ENCODE assay signal across 14 cellular contexts in genomic region chr13:49446473-49446872, GRCh38. TPM values are rescaled to one million over a fixed set of nuclear protein-coding genes. Genes with fewer than 3 reads are reported as not detected.
DNase-seq lines count a peak whose midpoint lies in the region; ATAC-seq, FAIRE-seq and TF ChIP-seq lines count a peak whose summit lies in the region.
"Had no signal": no experiment of that assay in that cellular context is flagged by ENCODE, and none has a peak within 500 bp of the region (broad histone marks: within the 10 kb centered on the region; RNA-seq: fewer than 3 reads in every experiment).

No MANE protein-coding gene starts in this region.

- FAIRE-seq in GM12891 (lab: Jason Lieb, UNC), result peak; percentile 35

- peak overlapping the region; percentile 85 for H3K4me2 ChIP-seq in BLaER1

- ATAC-seq in naive B cell (ENCODE audit: low read depth in 2 of 2) (no peak), GM21515 (IDR thresholded peaks at IDR 0.05; ENCODE audit: unreplicated experiment) (no peak), HG03039 (IDR thresholded peaks at IDR 0.05; ENCODE audit: unreplicated experiment) (no peak), GM21786 (IDR thresholded peaks at IDR 0.05; ENCODE audit: unreplicated experiment) (no peak)

- no peaks in the 10 kb centered on the region for H3K36me3 ChIP-seq in BLaER1
- H3K36me3 ChIP-seq: thoracic aorta had no signal

- H3K4me3 Mint-ChIP-seq in activated CD4-positive, alpha-beta memory T cell treated with anti-CD3 and anti-CD28 coated beads, Interleukin-2, amount 10 ng/mL, durations not matched to agents 7 days and 5 days, result peak overlapping the region; percentile 67
- peak overlapping the region in 7 of 8 donors; percentile 70 to 90 (median 84) for H3K4me3 Mint-ChIP-seq in naive B cell

- H4K20me1 ChIP-seq in BLaER1, result no peaks in the 10 kb centered on the region

- TF ChIP-seq POLR2A in GM12891 (IDR thresholded peaks at IDR 0.05; ENCODE audit: low read depth, low read length), result no peak

- POLR2A ChIA-PET in activated CD4-positive, alpha-beta memory T cell treated with anti-CD3 and anti-CD28 coated beads, Interleukin-2, amount 10 ng/mL, durations not matched to agents 7 days and 5 days (lab: Charles Lee), result interaction anchor here (1.4 to 5.8 kb wide), 2 partner anchors 48 to 139 kb away, joined by 3 to 174 read pairs; partner anchors contain the start of genes PHF11 and RCBTB1

- CTCF ChIA-PET in activated CD4-positive, alpha-beta memory T cell treated with anti-CD3 and anti-CD28 coated beads, Interleukin-2, amount 10 ng/mL, durations not matched to agents 7 days and 5 days (lab: Charles Lee), result interaction anchor here (4.1 kb wide), 1 partner anchor 8 kb away, joined by 21 read pairs; no protein-coding TSS in a partner anchor

- no peaks in the 10 kb centered on the region for H3K9me3 ChIP-seq in BLaER1
- H3K9me3 ChIP-seq: thoracic aorta had no signal

- peaks cover 41% of the 10 kb centered on the region for H3K36me3 Mint-ChIP-seq in activated CD4-positive, alpha-beta memory T cell treated with anti-CD3 and anti-CD28 coated beads, Interleukin-2, amount 10 ng/mL, durations not matched to agents 7 days and 5 days (ENCODE audit: low read depth)
- peaks cover 5 to 18% of the 10 kb centered on the region in 2 donors for H3K36me3 Mint-ChIP-seq in naive B cell

- H3K27ac Mint-ChIP-seq in activated CD4-positive, alpha-beta memory T cell treated with anti-CD3 and anti-CD28 coated beads, Interleukin-2, amount 10 ng/mL, durations not matched to agents 7 days and 5 days, result peak overlapping the region; percentile 74
- peak overlapping the region; percentile 87 to 99 (median 96) for H3K27ac Mint-ChIP-seq in naive B cell

- H3K27ac ChIP-seq in BLaER1, result peak overlapping the region; percentile 47; the same call in 1 of the 2 replicates

- peaks cover 63% of the 10 kb centered on the region for H3K4me1 ChIP-seq in BLaER1

- H3K27me3 Mint-ChIP-seq in activated CD4-positive, alpha-beta memory T cell treated with anti-CD3 and anti-CD28 coated beads, Interleukin-2, amount 10 ng/mL, durations not matched to agents 7 days and 5 days, result no peaks in the 10 kb centered on the region
- H3K27me3 Mint-ChIP-seq in naive B cell, result no peaks in the 10 kb centered on the region

- H3K9ac ChIP-seq in BLaER1, result no peak overlapping the region

- peaks cover 69% of the 10 kb centered on the region for H3K4me1 Mint-ChIP-seq in activated CD4-positive, alpha-beta memory T cell treated with anti-CD3 and anti-CD28 coated beads, Interleukin-2, amount 10 ng/mL, durations not matched to agents 7 days and 5 days
- H3K4me1 Mint-ChIP-seq in naive B cell, result peaks cover 40 to 72% (median 40%) of the 10 kb centered on the region in 3 donors

- H3K4me3 ChIP-seq in BLaER1, result peak overlapping the region; percentile 79

- H3K27me3 ChIP-seq in BLaER1, result no peaks in the 10 kb centered on the region

- DNase-seq in GM12891 (ENCODE audit: insufficient read length, low spot score) (no peak), naive B cell (no peak)
- DNase-seq in activated CD4-positive, alpha-beta memory T cell treated with anti-CD3 and anti-CD28 coated beads, Interleukin-2, amount 10 ng/mL, durations not matched to agents 7 days and 5 days, result no peak
- DNase-seq in stimulated activated CD4-positive, alpha-beta T cell treated with anti-CD3 and anti-CD28 coated beads, Interleukin-1b, Interleukin-23, amount 100 ng/mL, for 48 hours, result no peak
- DNase-seq: central memory CD4-positive, alpha-beta T cell; COR-L47; NCI-H1048; NCI-H748 treated with DMSO at 0.1 percent for 48 hours; nucleus accumbens had no signal

- H3K9me3 Mint-ChIP-seq in activated CD4-positive, alpha-beta memory T cell treated with anti-CD3 and anti-CD28 coated beads, Interleukin-2, amount 10 ng/mL, durations not matched to agents 7 days and 5 days, result no peaks in the 10 kb centered on the region
- H3K9me3 Mint-ChIP-seq in naive B cell, result peaks cover 0 to 4% (median 0%) of the 10 kb centered on the region in 7 donors

TF ChIP-seq in GM12891, 5 proteins besides CTCF, POLR2A, EP300 and RAD21:
- TF ChIP-seq POU2F2 (IDR thresholded peaks at IDR 0.05; ENCODE audit: low read depth, low read length) (no peak), SPI1 (IDR thresholded peaks at IDR 0.05; ENCODE audit: low read depth, low read length) (no peak), POLR2AphosphoS5 (IDR thresholded peaks at IDR 0.05; ENCODE audit: low read depth, low read length) (no peak)

RNA-seq across cellular contexts. Expression of gene SETDB2, which starts 2.4 kb away (rescaled TPM):
- polyA plus RNA-seq in GM12891 (2012; ENCODE audit: low read depth, missing spikeins), result 4.0 TPM
- 10 to 100 TPM; 14.8 to 16.0 TPM for total RNA-seq in activated CD4-positive, alpha-beta memory T cell treated with anti-CD3 and anti-CD28 coated beads, Interleukin-2, amount 10 ng/mL, durations not matched to agents 7 days and 5 days
- 10 to 100 TPM in 5 of 6 donors, 1 to 10 TPM in 1; 8.6 to 35.7 (median 26.7) TPM for polyA plus RNA-seq in naive B cell (ENCODE audit: low read depth in 6 of 6)

RNA-seq across cellular contexts. Expression of gene CAB39L, which starts 2.6 kb away (rescaled TPM):
- 2.8 TPM for polyA plus RNA-seq in GM12891 (2012; ENCODE audit: low read depth, missing spikeins)
- 1 to 10 TPM; 5.5 TPM for total RNA-seq in activated CD4-positive, alpha-beta memory T cell treated with anti-CD3 and anti-CD28 coated beads, Interleukin-2, amount 10 ng/mL, durations not matched to agents 7 days and 5 days
- polyA plus RNA-seq in naive B cell (ENCODE audit: low read depth in 6 of 6), result 1 to 10 TPM; 2.7 to 6.8 (median 5.4) TPM

RNA-seq across cellular contexts. Expression of gene PHF11, which starts 49.3 kb away (rescaled TPM):
- 42.5 TPM for polyA plus RNA-seq in GM12891 (2012; ENCODE audit: low read depth, missing spikeins)
- 100 to 1,000 TPM; 135 to 144 TPM for total RNA-seq in activated CD4-positive, alpha-beta memory T cell treated with anti-CD3 and anti-CD28 coated beads, Interleukin-2, amount 10 ng/mL, durations not matched to agents 7 days and 5 days
- 100 to 1,000 TPM in 2 of 6 donors, 10 to 100 TPM in 4; 84.6 to 101 (median 97.1) TPM for polyA plus RNA-seq in naive B cell (ENCODE audit: low read depth in 6 of 6)
